19 cellular contexts compared by ENCODE assay signal in the genomic region with DNA sequence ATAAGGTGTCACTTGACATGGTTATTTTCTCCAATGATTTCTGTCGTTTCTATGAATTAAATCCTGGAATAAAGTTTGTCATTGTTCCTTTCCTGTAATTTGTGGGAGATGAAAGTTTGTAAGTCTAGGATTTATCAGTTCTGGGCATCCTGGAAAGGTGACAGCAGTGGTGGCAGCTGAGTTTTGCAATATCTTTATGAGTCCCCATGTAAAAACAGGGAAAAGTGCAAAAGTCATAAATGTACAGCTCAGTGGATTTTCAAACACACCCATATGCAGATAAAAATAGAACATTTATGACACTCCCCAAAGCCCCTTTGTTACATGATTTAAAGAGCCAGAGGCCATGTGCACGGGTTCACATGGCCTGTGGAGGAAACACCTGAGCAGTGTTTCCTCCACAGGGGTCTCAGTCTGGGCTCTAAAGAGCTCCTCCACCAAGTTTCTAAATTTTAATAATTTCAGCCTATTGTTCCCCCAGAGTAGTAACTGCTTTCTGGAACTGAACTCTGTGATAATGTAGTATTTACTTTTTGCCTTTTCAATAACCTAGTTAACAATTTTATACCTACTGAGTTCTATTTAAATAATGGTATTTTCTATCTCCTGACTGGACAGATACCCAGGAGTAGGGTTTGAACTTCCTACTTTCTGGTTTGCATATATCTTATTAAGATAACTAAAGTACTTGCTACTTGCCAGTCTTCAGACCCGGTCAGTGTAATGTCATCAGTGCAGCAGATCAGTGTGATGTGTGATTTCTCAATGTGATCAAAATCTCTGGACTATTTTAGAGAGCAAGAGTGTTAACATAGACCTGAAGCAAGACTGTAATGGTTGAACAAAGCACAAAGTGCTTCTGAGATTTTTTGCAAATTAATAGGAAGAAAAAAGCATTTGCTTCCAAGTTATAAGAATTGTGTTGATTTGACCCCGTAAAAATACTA. TPM values are rescaled to one million over a fixed set of nuclear protein-coding genes. Genes with fewer than 3 reads are reported as not detected.
"Had no signal": no experiment of that assay in that cellular context is flagged by ENCODE, and none has a peak within 500 bp of the region (broad histone marks: within the 10 kb centered on the region; RNA-seq: fewer than 3 reads in every experiment).

No MANE protein-coding gene starts in this region.

- H3K4me3 ChIP-seq: right atrium auricular region, upper lobe of left lung had no signal

- H3K9me3 ChIP-seq: right atrium auricular region, upper lobe of left lung had no signal

- H3K4me1 ChIP-seq: upper lobe of left lung had no signal

- H3K27ac ChIP-seq: brain microvascular endothelial cell, upper lobe of left lung had no signal

- H3K27me3 ChIP-seq: brain microvascular endothelial cell, right atrium auricular region, upper lobe of left lung had no signal

- DNase-seq: activated CD4-positive, alpha-beta T cell treated with anti-CD3 and anti-CD28 coated beads, Interleukin-2, amount 50 U/mL, for 48 hours; activated CD8-positive, alpha-beta memory T cell treated with anti-CD3 and anti-CD28 coated beads, Interleukin-2, amount 10 ng/mL, durations not matched to agents 7 days and 5 days; activated effector memory CD4-positive, alpha-beta T cell treated with anti-CD3 and anti-CD28 coated beads, Interleukin-2, amount 50 U/mL, for 16 hours; activated naive CD8-positive, alpha-beta T cell treated with anti-CD3 and anti-CD28 coated beads for 36 hours; activated T-cell treated with anti-CD3 and anti-CD28 coated beads, Interleukin-2, amount 50 U/mL, for 4 hours; brain microvascular endothelial cell; endodermal cell; erythroblast; immature natural killer cell; natural killer cell; posterior cingulate gyrus; substantia nigra; upper lobe of left lung had no signal

- H3K36me3 ChIP-seq: brain microvascular endothelial cell, right atrium auricular region, upper lobe of left lung had no signal

- H3K9me3 Mint-ChIP-seq: activated naive CD8-positive, alpha-beta T cell treated with anti-CD3 and anti-CD28 coated beads for 36 hours; activated T-cell treated with anti-CD3 and anti-CD28 coated beads, Interleukin-2, amount 50 U/mL, for 4 hours; endodermal cell; immature natural killer cell; natural killer cell; stimulated activated memory B cell treated with anti-CD40 and anti-IgM and Interleukin-4, amounts not matched to agents 10 μg/mL and 1 μg/mL and 100 μg/mL, for 72 hours; T-helper 2 cell treated with Interferon-gamma antibody and Interleukin-4, amounts not matched to agents 5 μg/mL and 100 μg/mL, for 36 hours had no signal

- H3K4me1 Mint-ChIP-seq: natural killer cell had no signal

- H3K4me3 Mint-ChIP-seq: activated CD8-positive, alpha-beta memory T cell treated with anti-CD3 and anti-CD28 coated beads, Interleukin-2, amount 10 ng/mL, durations not matched to agents 7 days and 5 days; activated naive CD8-positive, alpha-beta T cell treated with anti-CD3 and anti-CD28 coated beads for 36 hours; activated T-cell treated with anti-CD3 and anti-CD28 coated beads, Interleukin-2, amount 50 U/mL, for 4 hours; endodermal cell; immature natural killer cell; natural killer cell; stimulated activated memory B cell treated with anti-CD40 and anti-IgM and Interleukin-4, amounts not matched to agents 10 μg/mL and 1 μg/mL and 100 μg/mL, for 72 hours; T-helper 2 cell treated with Interferon-gamma antibody and Interleukin-4, amounts not matched to agents 5 μg/mL and 100 μg/mL, for 36 hours had no signal

- H3K27me3 Mint-ChIP-seq: activated CD8-positive, alpha-beta memory T cell treated with anti-CD3 and anti-CD28 coated beads, Interleukin-2, amount 10 ng/mL, durations not matched to agents 7 days and 5 days; activated naive CD8-positive, alpha-beta T cell treated with anti-CD3 and anti-CD28 coated beads for 36 hours; stimulated activated memory B cell treated with anti-CD40 and anti-IgM and Interleukin-4, amounts not matched to agents 10 μg/mL and 1 μg/mL and 100 μg/mL, for 72 hours had no signal

- H3K27ac Mint-ChIP-seq: activated CD8-positive, alpha-beta memory T cell treated with anti-CD3 and anti-CD28 coated beads, Interleukin-2, amount 10 ng/mL, durations not matched to agents 7 days and 5 days; activated naive CD8-positive, alpha-beta T cell treated with anti-CD3 and anti-CD28 coated beads for 36 hours; endodermal cell; immature natural killer cell; natural killer cell; stimulated activated memory B cell treated with anti-CD40 and anti-IgM and Interleukin-4, amounts not matched to agents 10 μg/mL and 1 μg/mL and 100 μg/mL, for 72 hours; T-helper 2 cell treated with Interferon-gamma antibody and Interleukin-4, amounts not matched to agents 5 μg/mL and 100 μg/mL, for 36 hours had no signal

- H3K36me3 Mint-ChIP-seq: immature natural killer cell, natural killer cell had no signal

RNA-seq across cellular contexts. Expression of gene TAL2, which starts 38.6 kb away (rescaled TPM):
- total RNA-seq: activated naive CD8-positive, alpha-beta T cell treated with anti-CD3 and anti-CD28 coated beads for 36 hours; glomerular endothelial cell; lung microvascular endothelial cell; mononuclear cell; natural killer cell; right atrium auricular region; upper lobe of left lung had no signal
